Comparison of ENCODE assay signal across 1 cellular context in the genomic region with DNA sequence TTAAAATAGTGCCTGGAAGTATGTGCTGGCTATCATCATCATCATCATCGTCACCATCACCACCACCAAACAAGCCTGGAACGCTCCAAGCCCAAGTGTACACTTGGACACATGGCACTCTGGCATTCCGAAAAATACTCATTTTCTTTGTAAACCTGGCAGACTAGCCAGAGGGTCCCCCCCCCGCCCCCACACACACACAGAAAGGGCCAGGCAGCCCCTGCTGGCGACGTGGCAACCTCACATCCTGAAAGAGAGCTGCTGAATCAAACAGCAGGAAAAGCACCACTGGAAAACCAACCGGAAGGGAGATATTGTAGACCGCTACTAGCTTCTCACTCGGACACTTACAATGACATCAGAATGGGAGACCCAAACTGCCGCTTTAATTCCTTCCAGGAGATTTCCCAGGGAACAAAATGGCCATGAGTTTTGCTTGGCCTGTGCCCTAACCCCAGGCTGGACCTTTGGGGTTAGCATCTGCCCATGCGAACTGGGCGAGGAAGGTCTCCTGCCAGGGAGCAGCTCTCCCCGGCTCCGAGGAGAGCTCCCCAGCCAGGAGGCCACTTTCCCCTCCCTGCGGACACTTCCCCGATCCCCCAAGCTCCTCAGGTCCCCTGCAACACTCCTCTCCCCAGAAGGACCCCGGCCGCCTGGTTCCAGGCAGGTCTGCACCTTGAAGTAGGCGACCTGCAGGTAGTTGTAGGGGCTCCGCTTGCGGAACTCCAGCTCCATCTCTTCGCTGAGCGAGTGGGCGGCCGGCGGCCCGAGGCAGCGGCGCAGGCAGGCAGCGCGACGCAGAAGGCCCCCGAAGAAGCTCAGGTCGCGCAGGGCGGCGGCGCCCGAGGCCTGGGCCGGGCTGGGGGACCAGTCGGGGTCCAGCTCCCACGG.
A peak's percentile ranks its signal among the peaks of the same experiment; 100 is the strongest.
TF ChIP-seq lines count a peak whose summit lies in the region.

No MANE protein-coding gene starts in this region.

TF ChIP-seq in K562, 482 proteins besides CTCF, POLR2A, EP300 and RAD21 (continued from another document and continues in another):
- TF ChIP-seq, protein P1, sequence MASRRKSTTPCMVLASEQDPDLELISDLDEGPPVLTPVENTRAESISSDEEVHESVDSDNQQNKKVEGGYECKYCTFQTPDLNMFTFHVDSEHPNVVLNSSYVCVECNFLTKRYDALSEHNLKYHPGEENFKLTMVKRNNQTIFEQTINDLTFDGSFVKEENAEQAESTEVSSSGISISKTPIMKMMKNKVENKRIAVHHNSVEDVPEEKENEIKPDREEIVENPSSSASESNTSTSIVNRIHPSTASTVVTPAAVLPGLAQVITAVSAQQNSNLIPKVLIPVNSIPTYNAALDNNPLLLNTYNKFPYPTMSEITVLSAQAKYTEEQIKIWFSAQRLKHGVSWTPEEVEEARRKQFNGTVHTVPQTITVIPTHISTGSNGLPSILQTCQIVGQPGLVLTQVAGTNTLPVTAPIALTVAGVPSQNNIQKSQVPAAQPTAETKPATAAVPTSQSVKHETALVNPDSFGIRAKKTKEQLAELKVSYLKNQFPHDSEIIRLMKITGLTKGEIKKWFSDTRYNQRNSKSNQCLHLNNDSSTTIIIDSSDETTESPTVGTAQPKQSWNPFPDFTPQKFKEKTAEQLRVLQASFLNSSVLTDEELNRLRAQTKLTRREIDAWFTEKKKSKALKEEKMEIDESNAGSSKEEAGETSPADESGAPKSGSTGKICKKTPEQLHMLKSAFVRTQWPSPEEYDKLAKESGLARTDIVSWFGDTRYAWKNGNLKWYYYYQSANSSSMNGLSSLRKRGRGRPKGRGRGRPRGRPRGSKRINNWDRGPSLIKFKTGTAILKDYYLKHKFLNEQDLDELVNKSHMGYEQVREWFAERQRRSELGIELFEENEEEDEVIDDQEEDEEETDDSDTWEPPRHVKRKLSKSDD (conservative IDR thresholded peaks at IDR 0.05; ENCODE audit: low read length): no peak
- TF ChIP-seq PHF20 (IDR thresholded peaks at IDR 0.05; ENCODE audit: partially characterized antibody): no peak
- TF ChIP-seq ZFP36 (IDR thresholded peaks at IDR 0.05; ENCODE audit: low read depth, low read length, partially characterized antibody): no peak
- no peak for TF ChIP-seq CHD2 (IDR thresholded peaks at IDR 0.05; ENCODE audit: low read depth, low read length)
- TF ChIP-seq, protein P2, sequence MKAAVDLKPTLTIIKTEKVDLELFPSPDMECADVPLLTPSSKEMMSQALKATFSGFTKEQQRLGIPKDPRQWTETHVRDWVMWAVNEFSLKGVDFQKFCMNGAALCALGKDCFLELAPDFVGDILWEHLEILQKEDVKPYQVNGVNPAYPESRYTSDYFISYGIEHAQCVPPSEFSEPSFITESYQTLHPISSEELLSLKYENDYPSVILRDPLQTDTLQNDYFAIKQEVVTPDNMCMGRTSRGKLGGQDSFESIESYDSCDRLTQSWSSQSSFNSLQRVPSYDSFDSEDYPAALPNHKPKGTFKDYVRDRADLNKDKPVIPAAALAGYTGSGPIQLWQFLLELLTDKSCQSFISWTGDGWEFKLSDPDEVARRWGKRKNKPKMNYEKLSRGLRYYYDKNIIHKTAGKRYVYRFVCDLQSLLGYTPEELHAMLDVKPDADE (conservative IDR thresholded peaks at IDR 0.05; ENCODE audit: control insufficient read depth, low read depth, low read length): peak; percentile 28; the same call in 1 of the 2 replicates
- TF ChIP-seq MAFG (tag; conservative IDR thresholded peaks at IDR 0.05): no peak
- no peak for TF ChIP-seq PHTF2 (CRISPR knock-in tag; IDR thresholded peaks at IDR 0.05)
- 0 out of 2 replicates have a peak, but pooled peaks have one; percentile 9 for TF ChIP-seq RNF2 (IDR thresholded peaks at IDR 0.05)
- no peak for TF ChIP-seq ZNF586 (CRISPR knock-in tag; conservative IDR thresholded peaks at IDR 0.05)
- TF ChIP-seq JUNB (CRISPR knock-in tag; conservative IDR thresholded peaks at IDR 0.05): no peak
- TF ChIP-seq, protein P3, sequence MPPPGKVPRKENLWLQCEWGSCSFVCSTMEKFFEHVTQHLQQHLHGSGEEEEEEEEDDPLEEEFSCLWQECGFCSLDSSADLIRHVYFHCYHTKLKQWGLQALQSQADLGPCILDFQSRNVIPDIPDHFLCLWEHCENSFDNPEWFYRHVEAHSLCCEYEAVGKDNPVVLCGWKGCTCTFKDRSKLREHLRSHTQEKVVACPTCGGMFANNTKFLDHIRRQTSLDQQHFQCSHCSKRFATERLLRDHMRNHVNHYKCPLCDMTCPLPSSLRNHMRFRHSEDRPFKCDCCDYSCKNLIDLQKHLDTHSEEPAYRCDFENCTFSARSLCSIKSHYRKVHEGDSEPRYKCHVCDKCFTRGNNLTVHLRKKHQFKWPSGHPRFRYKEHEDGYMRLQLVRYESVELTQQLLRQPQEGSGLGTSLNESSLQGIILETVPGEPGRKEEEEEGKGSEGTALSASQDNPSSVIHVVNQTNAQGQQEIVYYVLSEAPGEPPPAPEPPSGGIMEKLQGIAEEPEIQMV (tag; conservative IDR thresholded peaks at IDR 0.05; ENCODE audit: low read depth): no peak
- TF ChIP-seq MAFF (IDR thresholded peaks at IDR 0.05; ENCODE audit: low read length): no peak
- no peak for TF ChIP-seq SNRNP70 (optimal IDR thresholded peaks at IDR 0.05; ENCODE audit: low read depth, low read length)
- TF ChIP-seq PCBP2 (IDR thresholded peaks at IDR 0.05; ENCODE audit: low read depth, low read length, poor library complexity, severe bottlenecking): no peak
- no peak for TF ChIP-seq CCAR2 (IDR thresholded peaks at IDR 0.05; ENCODE audit: low read depth, low read length)
- no peak for TF ChIP-seq PHB (CRISPR knock-in tag; IDR thresholded peaks at IDR 0.05)
- no peak for TF ChIP-seq CXXC5 (CRISPR knock-in tag; IDR thresholded peaks at IDR 0.05)
- TF ChIP-seq RBM15 (IDR thresholded peaks at IDR 0.05; ENCODE audit: insufficient read depth, low read length): no peak
- no peak for TF ChIP-seq YBX1 (IDR thresholded peaks at IDR 0.05)
- no peak for TF ChIP-seq ZNF445 (CRISPR knock-in tag; IDR thresholded peaks at IDR 0.05; ENCODE audit: low read depth)
- no peak for TF ChIP-seq RCOR1 (IDR thresholded peaks at IDR 0.05; ENCODE audit: borderline replicate concordance in 1 of 2, low read depth in 2 of 2, low read length in 2 of 2)
- TF ChIP-seq, protein P4, sequence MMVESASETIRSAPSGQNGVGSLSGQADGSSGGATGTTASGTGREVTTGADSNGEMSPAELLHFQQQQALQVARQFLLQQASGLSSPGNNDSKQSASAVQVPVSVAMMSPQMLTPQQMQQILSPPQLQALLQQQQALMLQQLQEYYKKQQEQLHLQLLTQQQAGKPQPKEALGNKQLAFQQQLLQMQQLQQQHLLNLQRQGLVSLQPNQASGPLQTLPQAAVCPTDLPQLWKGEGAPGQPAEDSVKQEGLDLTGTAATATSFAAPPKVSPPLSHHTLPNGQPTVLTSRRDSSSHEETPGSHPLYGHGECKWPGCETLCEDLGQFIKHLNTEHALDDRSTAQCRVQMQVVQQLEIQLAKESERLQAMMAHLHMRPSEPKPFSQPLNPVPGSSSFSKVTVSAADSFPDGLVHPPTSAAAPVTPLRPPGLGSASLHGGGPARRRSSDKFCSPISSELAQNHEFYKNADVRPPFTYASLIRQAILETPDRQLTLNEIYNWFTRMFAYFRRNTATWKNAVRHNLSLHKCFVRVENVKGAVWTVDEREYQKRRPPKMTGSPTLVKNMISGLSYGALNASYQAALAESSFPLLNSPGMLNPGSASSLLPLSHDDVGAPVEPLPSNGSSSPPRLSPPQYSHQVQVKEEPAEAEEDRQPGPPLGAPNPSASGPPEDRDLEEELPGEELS (CRISPR knock-in tag; IDR thresholded peaks at IDR 0.05; ENCODE audit: borderline replicate concordance): peak; percentile 28; the same call in 1 of the 2 replicates
- no peak for TF ChIP-seq ETS2 (tag; IDR thresholded peaks at IDR 0.05; ENCODE audit: borderline replicate concordance, poor library complexity, severe bottlenecking)
- TF ChIP-seq POU5F1 (IDR thresholded peaks at IDR 0.05; ENCODE audit: borderline replicate concordance, low read depth, low read length, partially characterized antibody): no peak
- TF ChIP-seq KAT7 (CRISPR knock-in tag; IDR thresholded peaks at IDR 0.05; ENCODE audit: borderline replicate concordance): peak; percentile 69; the same call in 1 of the 2 replicates
- TF ChIP-seq ZFP30 (CRISPR knock-in tag; IDR thresholded peaks at IDR 0.05; ENCODE audit: borderline replicate concordance): no peak
- no peak for TF ChIP-seq ZNF561 (CRISPR knock-in tag; conservative IDR thresholded peaks at IDR 0.05)
- TF ChIP-seq, protein P5, sequence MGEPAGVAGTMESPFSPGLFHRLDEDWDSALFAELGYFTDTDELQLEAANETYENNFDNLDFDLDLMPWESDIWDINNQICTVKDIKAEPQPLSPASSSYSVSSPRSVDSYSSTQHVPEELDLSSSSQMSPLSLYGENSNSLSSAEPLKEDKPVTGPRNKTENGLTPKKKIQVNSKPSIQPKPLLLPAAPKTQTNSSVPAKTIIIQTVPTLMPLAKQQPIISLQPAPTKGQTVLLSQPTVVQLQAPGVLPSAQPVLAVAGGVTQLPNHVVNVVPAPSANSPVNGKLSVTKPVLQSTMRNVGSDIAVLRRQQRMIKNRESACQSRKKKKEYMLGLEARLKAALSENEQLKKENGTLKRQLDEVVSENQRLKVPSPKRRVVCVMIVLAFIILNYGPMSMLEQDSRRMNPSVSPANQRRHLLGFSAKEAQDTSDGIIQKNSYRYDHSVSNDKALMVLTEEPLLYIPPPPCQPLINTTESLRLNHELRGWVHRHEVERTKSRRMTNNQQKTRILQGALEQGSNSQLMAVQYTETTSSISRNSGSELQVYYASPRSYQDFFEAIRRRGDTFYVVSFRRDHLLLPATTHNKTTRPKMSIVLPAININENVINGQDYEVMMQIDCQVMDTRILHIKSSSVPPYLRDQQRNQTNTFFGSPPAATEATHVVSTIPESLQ (CRISPR knock-in tag; IDR thresholded peaks at IDR 0.05): 0 out of 2 replicates have a peak, but pooled peaks have one; percentile 62
- TF ChIP-seq POLR2B (IDR thresholded peaks at IDR 0.05; ENCODE audit: low read depth, partially characterized antibody): no peak
- TF ChIP-seq CREM (IDR thresholded peaks at IDR 0.05; ENCODE audit: low read depth): 0 out of 2 replicates have a peak, but pooled peaks have one; percentile 59
- TF ChIP-seq ATF1 (CRISPR knock-in tag; IDR thresholded peaks at IDR 0.05): no peak
- no peak; the same call in 1 of the 2 replicates for TF ChIP-seq ATF1 (tag; IDR thresholded peaks at IDR 0.05)
- TF ChIP-seq, protein P6, sequence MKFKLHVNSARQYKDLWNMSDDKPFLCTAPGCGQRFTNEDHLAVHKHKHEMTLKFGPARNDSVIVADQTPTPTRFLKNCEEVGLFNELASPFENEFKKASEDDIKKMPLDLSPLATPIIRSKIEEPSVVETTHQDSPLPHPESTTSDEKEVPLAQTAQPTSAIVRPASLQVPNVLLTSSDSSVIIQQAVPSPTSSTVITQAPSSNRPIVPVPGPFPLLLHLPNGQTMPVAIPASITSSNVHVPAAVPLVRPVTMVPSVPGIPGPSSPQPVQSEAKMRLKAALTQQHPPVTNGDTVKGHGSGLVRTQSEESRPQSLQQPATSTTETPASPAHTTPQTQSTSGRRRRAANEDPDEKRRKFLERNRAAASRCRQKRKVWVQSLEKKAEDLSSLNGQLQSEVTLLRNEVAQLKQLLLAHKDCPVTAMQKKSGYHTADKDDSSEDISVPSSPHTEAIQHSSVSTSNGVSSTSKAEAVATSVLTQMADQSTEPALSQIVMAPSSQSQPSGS (CRISPR knock-in tag; IDR thresholded peaks at IDR 0.05): no peak
- TF ChIP-seq, protein P7, sequence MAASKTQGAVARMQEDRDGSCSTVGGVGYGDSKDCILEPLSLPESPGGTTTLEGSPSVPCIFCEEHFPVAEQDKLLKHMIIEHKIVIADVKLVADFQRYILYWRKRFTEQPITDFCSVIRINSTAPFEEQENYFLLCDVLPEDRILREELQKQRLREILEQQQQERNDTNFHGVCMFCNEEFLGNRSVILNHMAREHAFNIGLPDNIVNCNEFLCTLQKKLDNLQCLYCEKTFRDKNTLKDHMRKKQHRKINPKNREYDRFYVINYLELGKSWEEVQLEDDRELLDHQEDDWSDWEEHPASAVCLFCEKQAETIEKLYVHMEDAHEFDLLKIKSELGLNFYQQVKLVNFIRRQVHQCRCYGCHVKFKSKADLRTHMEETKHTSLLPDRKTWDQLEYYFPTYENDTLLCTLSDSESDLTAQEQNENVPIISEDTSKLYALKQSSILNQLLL (CRISPR knock-in tag; IDR thresholded peaks at IDR 0.05; ENCODE audit: borderline replicate concordance): no peak
- TF ChIP-seq, protein P8, sequence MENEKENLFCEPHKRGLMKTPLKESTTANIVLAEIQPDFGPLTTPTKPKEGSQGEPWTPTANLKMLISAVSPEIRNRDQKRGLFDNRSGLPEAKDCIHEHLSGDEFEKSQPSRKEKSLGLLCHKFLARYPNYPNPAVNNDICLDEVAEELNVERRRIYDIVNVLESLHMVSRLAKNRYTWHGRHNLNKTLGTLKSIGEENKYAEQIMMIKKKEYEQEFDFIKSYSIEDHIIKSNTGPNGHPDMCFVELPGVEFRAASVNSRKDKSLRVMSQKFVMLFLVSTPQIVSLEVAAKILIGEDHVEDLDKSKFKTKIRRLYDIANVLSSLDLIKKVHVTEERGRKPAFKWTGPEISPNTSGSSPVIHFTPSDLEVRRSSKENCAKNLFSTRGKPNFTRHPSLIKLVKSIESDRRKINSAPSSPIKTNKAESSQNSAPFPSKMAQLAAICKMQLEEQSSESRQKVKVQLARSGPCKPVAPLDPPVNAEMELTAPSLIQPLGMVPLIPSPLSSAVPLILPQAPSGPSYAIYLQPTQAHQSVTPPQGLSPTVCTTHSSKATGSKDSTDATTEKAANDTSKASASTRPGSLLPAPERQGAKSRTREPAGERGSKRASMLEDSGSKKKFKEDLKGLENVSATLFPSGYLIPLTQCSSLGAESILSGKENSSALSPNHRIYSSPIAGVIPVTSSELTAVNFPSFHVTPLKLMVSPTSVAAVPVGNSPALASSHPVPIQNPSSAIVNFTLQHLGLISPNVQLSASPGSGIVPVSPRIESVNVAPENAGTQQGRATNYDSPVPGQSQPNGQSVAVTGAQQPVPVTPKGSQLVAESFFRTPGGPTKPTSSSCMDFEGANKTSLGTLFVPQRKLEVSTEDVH (IDR thresholded peaks at IDR 0.05; ENCODE audit: low read depth, partially characterized antibody): no peak
- TF ChIP-seq, protein P9, sequence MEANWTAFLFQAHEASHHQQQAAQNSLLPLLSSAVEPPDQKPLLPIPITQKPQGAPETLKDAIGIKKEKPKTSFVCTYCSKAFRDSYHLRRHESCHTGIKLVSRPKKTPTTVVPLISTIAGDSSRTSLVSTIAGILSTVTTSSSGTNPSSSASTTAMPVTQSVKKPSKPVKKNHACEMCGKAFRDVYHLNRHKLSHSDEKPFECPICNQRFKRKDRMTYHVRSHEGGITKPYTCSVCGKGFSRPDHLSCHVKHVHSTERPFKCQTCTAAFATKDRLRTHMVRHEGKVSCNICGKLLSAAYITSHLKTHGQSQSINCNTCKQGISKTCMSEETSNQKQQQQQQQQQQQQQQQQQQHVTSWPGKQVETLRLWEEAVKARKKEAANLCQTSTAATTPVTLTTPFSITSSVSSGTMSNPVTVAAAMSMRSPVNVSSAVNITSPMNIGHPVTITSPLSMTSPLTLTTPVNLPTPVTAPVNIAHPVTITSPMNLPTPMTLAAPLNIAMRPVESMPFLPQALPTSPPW (CRISPR knock-in tag; IDR thresholded peaks at IDR 0.05): peak; percentile 88
- TF ChIP-seq RHOXF2B (CRISPR knock-in tag; conservative IDR thresholded peaks at IDR 0.05): no peak
- TF ChIP-seq, protein P10, sequence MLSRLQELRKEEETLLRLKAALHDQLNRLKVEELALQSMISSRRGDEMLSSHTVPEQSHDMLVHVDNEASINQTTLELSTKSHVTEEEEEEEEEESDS (CRISPR knock-in tag; IDR thresholded peaks at IDR 0.05): no peak
- TF ChIP-seq SMARCE1 (IDR thresholded peaks at IDR 0.05): peak; percentile 46; the same call in 1 of the 2 replicates
